In genomic region chr16:19391185-19391776, GRCh38 we compare ENCODE assay signal across 3 cellular contexts. TPM values are rescaled to one million over a fixed set of nuclear protein-coding genes. Genes with fewer than 3 reads are reported as not detected.
"Had no signal": no experiment of that assay in that cellular context is flagged by ENCODE, and none has a peak within 500 bp of the region (broad histone marks: within the 10 kb centered on the region; RNA-seq: fewer than 3 reads in every experiment).

No MANE protein-coding gene starts in this region.

RNA-seq across cellular contexts. Expression of gene TMC5, which starts 26.4 kb away (rescaled TPM):
- total RNA-seq: HT1080, IMR-90 had no signal
- polyA plus RNA-seq: IgD-negative memory B cell, IMR-90 had no signal
